ENCODE assay signal across 1 cellular context in genomic region chr17:17835415-17836249, GRCh38.
TF ChIP-seq lines count a peak whose summit lies in the region.

No MANE protein-coding gene starts in this region.

TF ChIP-seq in K562, 482 proteins besides CTCF, POLR2A, EP300 and RAD21 (continued from another document and continues in another):
- no peak for TF ChIP-seq ZBTB40 (IDR thresholded peaks at IDR 0.05)
- no peak for TF ChIP-seq ZBTB40 (CRISPR knock-in tag; IDR thresholded peaks at IDR 0.05)
- TF ChIP-seq TAF7 (tag; IDR thresholded peaks at IDR 0.05), result peak; percentile 3; the same call in 1 of the 2 replicates
- TF ChIP-seq RUNX1 (IDR thresholded peaks at IDR 0.05; ENCODE audit: low read depth), result no peak
- TF ChIP-seq RBM22 (IDR thresholded peaks at IDR 0.05; ENCODE audit: low read depth, low read length, poor library complexity, severe bottlenecking), result no peak
- no peak for TF ChIP-seq ZNF584 (CRISPR knock-in tag; IDR thresholded peaks at IDR 0.05; ENCODE audit: low read depth)
- 0 out of 2 replicates have a peak, but pooled peaks have one; percentile 17 for TF ChIP-seq GMEB1 (CRISPR knock-in tag; IDR thresholded peaks at IDR 0.05)
- TF ChIP-seq ATF7 (IDR thresholded peaks at IDR 0.05), result no peak
- TF ChIP-seq SMARCA5 (IDR thresholded peaks at IDR 0.05), result no peak
- TF ChIP-seq SIX5 (IDR thresholded peaks at IDR 0.05; ENCODE audit: borderline replicate concordance in 1 of 2, insufficient read depth in 1 of 2, low read depth in 1 of 2, low read length in 2 of 2), result no peak
- TF ChIP-seq PRDM10 (IDR thresholded peaks at IDR 0.05; ENCODE audit: partially characterized antibody), result no peak
- no peak for TF ChIP-seq PHF8 (IDR thresholded peaks at IDR 0.05; ENCODE audit: borderline replicate concordance, low read length)
- TF ChIP-seq TSC22D4 (tag; IDR thresholded peaks at IDR 0.05), result no peak
- no peak for TF ChIP-seq ZNF77 (CRISPR knock-in tag; IDR thresholded peaks at IDR 0.05)
- TF ChIP-seq SLC30A9 (CRISPR knock-in tag; IDR thresholded peaks at IDR 0.05), result no peak
- TF ChIP-seq HMGXB4 (CRISPR knock-in tag; IDR thresholded peaks at IDR 0.05), result no peak
- TF ChIP-seq ZNF354B (CRISPR knock-in tag; IDR thresholded peaks at IDR 0.05), result no peak
- TF ChIP-seq E2F6 (IDR thresholded peaks at IDR 0.05; ENCODE audit: borderline replicate concordance in 1 of 2, extremely low read depth in 1 of 2, insufficient read depth in 1 of 2, insufficient read length in 1 of 2, low read depth in 1 of 2, low read length in 1 of 2, poor library complexity in 1 of 2, severe bottlenecking in 1 of 2), result peak in 1 of 2 experiments; percentile 93
- TF ChIP-seq SRSF7 (optimal IDR thresholded peaks at IDR 0.05; ENCODE audit: low read depth, low read length), result no peak
- no peak for TF ChIP-seq MBD1 (CRISPR knock-in tag; IDR thresholded peaks at IDR 0.05)
- no peak for TF ChIP-seq MYBL2 (IDR thresholded peaks at IDR 0.05; ENCODE audit: low read depth)
- no peak for TF ChIP-seq MYBL2 (CRISPR knock-in tag; IDR thresholded peaks at IDR 0.05; ENCODE audit: borderline replicate concordance)
- TF ChIP-seq NFIX (CRISPR knock-in tag; IDR thresholded peaks at IDR 0.05; ENCODE audit: low read depth), result no peak
- TF ChIP-seq CEBPG (CRISPR knock-in tag; IDR thresholded peaks at IDR 0.05), result no peak
- no peak for TF ChIP-seq CEBPG (tag; conservative IDR thresholded peaks at IDR 0.05 in 1 of 2, IDR thresholded peaks at IDR 0.05 in 1 of 2)
- TF ChIP-seq ZNF23 (CRISPR knock-in tag; IDR thresholded peaks at IDR 0.05), result no peak
- TF ChIP-seq ARID3A (IDR thresholded peaks at IDR 0.05; ENCODE audit: borderline replicate concordance, low read depth, low read length), result no peak
- no peak for TF ChIP-seq TCF7 (IDR thresholded peaks at IDR 0.05; ENCODE audit: borderline replicate concordance)
- no peak for TF ChIP-seq PREB (CRISPR knock-in tag; IDR thresholded peaks at IDR 0.05)
- TF ChIP-seq FOXK2 (conservative IDR thresholded peaks at IDR 0.05 in 1 of 2, IDR thresholded peaks at IDR 0.05 in 1 of 2; ENCODE audit: low read depth in 2 of 2), result no peak; a peak in 1 of 4 replicates
- 0 out of 2 replicates have a peak, but pooled peaks have one; percentile 53 for TF ChIP-seq ZNF431 (CRISPR knock-in tag; IDR thresholded peaks at IDR 0.05)
- TF ChIP-seq JUNB (CRISPR knock-in tag; conservative IDR thresholded peaks at IDR 0.05), result no peak
- no peak for TF ChIP-seq STAG1 (CRISPR knock-in tag; IDR thresholded peaks at IDR 0.05; ENCODE audit: borderline replicate concordance)
- TF ChIP-seq CREM (IDR thresholded peaks at IDR 0.05; ENCODE audit: low read depth), result no peak
- no peak for TF ChIP-seq RNF2 (IDR thresholded peaks at IDR 0.05)
- peak; percentile 56; the same call in 1 of the 2 replicates for TF ChIP-seq NFRKB (IDR thresholded peaks at IDR 0.05; ENCODE audit: low read depth)
- TF ChIP-seq ELF4 (CRISPR knock-in tag; IDR thresholded peaks at IDR 0.05), result no peak
- no peak for TF ChIP-seq HCFC1 (IDR thresholded peaks at IDR 0.05; ENCODE audit: low read depth, low read length)
